12 cellular contexts compared by ENCODE assay signal in the genomic region with DNA sequence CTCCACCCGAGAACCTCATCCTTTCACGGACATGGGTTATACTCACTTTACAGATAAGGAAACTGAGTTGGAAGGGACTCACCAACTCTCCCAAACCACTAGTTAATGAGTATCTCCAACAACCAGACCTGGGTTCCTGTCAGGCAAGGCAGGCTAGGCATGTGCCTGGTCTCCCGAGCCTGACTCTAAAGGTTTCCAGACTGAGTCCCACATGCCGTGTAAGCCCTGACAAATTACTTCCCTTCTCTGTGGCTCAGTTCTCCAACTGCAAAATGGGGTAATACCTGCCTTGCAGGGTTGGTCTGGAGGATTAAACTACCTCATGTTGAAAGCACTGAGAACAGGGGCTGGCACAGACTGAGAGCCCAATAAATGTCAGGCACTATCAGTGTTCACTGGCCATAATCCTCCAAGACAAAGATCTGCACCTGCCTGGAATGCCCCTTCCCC. TPM values are rescaled to one million over a fixed set of nuclear protein-coding genes. Genes with fewer than 3 reads are reported as not detected.
A peak's percentile ranks its signal among the peaks of the same experiment; 100 is the strongest.
DNase-seq lines count a peak whose midpoint lies in the region; ATAC-seq lines count a peak whose summit lies in the region.
"Had no signal": no experiment of that assay in that cellular context is flagged by ENCODE, and none has a peak within 500 bp of the region (broad histone marks: within the 10 kb centered on the region; RNA-seq: fewer than 3 reads in every experiment).

No MANE protein-coding gene starts in this region.

- in situ Hi-C loops in KBM-7 (cut with MboI; ENCODE audit: low pct_unique_long_range_greater_than_20kb, low sequenced_read_pairs), result no loop called here

- no peaks in the 10 kb centered on the region for H3K27me3 Mint-ChIP-seq in stimulated activated naive CD8-positive, alpha-beta T cell treated with anti-CD3 and anti-CD28 coated beads, Interleukin-15, Interleukin-2, amounts not matched to agents 100 ng/mL and 50 ng/mL, for 24 hours
- H3K27me3 Mint-ChIP-seq: activated T-helper 17 cell treated with anti-CD3 and anti-CD28 coated beads, Interleukin-2, amount 50 U/mL, for 72 hours had no signal

- intact Hi-C loops in left colon (cut with DNase I, micrococcal nuclease), result no loop called here

- ATAC-seq in stimulated activated naive CD8-positive, alpha-beta T cell treated with anti-CD3 and anti-CD28 coated beads, Interleukin-15, Interleukin-2, amounts not matched to agents 100 U/mL and 50 U/mL, for 24 hours, result no peak
- ATAC-seq in left colon, result peak; percentile 59
- ATAC-seq: activated T-helper 17 cell treated with anti-CD3 and anti-CD28 coated beads, Interleukin-2, amount 50 U/mL, for 72 hours had no signal

- peaks cover 64% of the 10 kb centered on the region for H3K4me1 Mint-ChIP-seq in stimulated activated naive CD8-positive, alpha-beta T cell treated with anti-CD3 and anti-CD28 coated beads, Interleukin-15, Interleukin-2, amounts not matched to agents 100 ng/mL and 50 ng/mL, for 24 hours (ENCODE audit: low read depth)

- no peak for DNase-seq in stimulated activated naive CD8-positive, alpha-beta T cell treated with anti-CD3 and anti-CD28 coated beads, Interleukin-15, Interleukin-2, amounts not matched to agents 100 U/mL and 50 U/mL, for 24 hours
- DNase-seq in OCI-M1 (lab: John Stamatoyannopoulos, UW), result peak; percentile 39
- DNase-seq in left colon, result no peak
- no peak for DNase-seq in foreskin melanocyte
- no peak for DNase-seq in middle frontal gyrus (ENCODE audit: extremely low spot score, low spot score)
- no peak for DNase-seq in iPS-NIHi11 (ENCODE audit: low spot score)
- no peak for DNase-seq in KBM-7
- DNase-seq: DND-41, mammary epithelial cell, RPMI8226 had no signal

- H3K36me3 Mint-ChIP-seq in stimulated activated naive CD8-positive, alpha-beta T cell treated with anti-CD3 and anti-CD28 coated beads, Interleukin-15, Interleukin-2, amounts not matched to agents 100 ng/mL and 50 ng/mL, for 24 hours (ENCODE audit: low read depth), result peaks cover 20% of the 10 kb centered on the region

- no peak overlapping the region for H3K4me3 Mint-ChIP-seq in stimulated activated naive CD8-positive, alpha-beta T cell treated with anti-CD3 and anti-CD28 coated beads, Interleukin-15, Interleukin-2, amounts not matched to agents 100 ng/mL and 50 ng/mL, for 24 hours
- H3K4me3 Mint-ChIP-seq: activated T-helper 17 cell treated with anti-CD3 and anti-CD28 coated beads, Interleukin-2, amount 50 U/mL, for 72 hours had no signal

- H3K9me3 Mint-ChIP-seq in stimulated activated naive CD8-positive, alpha-beta T cell treated with anti-CD3 and anti-CD28 coated beads, Interleukin-15, Interleukin-2, amounts not matched to agents 100 ng/mL and 50 ng/mL, for 24 hours, result no peaks in the 10 kb centered on the region
- H3K9me3 Mint-ChIP-seq: activated T-helper 17 cell treated with anti-CD3 and anti-CD28 coated beads, Interleukin-2, amount 50 U/mL, for 72 hours had no signal

- H3K27ac Mint-ChIP-seq in stimulated activated naive CD8-positive, alpha-beta T cell treated with anti-CD3 and anti-CD28 coated beads, Interleukin-15, Interleukin-2, amounts not matched to agents 100 ng/mL and 50 ng/mL, for 24 hours, result peak overlapping the region; percentile 6

RNA-seq across cellular contexts. Expression of a gene that starts 34.2 kb away (rescaled TPM):
- 10 to 100 TPM; 61.7 to 74.2 TPM for total RNA-seq in left colon
